8 cellular contexts compared by ENCODE assay signal in genomic region chr18:48007955-48008701, GRCh38.
DNase-seq lines count a peak whose midpoint lies in the region; ATAC-seq and TF ChIP-seq lines count a peak whose summit lies in the region.

No MANE protein-coding gene starts in this region.

- no peaks in the 10 kb centered on the region for H3K36me3 Mint-ChIP-seq in nephron progenitor cell (ENCODE audit: low read depth)

- H3K4me3 Mint-ChIP-seq in nephron progenitor cell = peak overlapping the region; percentile 76

- DNase-seq in ELR (ENCODE audit: low read depth) (peak; percentile 66), HFF-Myc (ENCODE audit: extremely low read depth, low read depth) (no peak), NCI-H510A treated with DMSO at 0.1 percent for 48 hours (lab: John Stamatoyannopoulos, UW) (peak; percentile 40), activated T-cell treated with anti-CD3 and anti-CD28 coated beads for 24 hours (ENCODE audit: low read depth) (peak; percentile 32), fibroblast of gingiva (ENCODE audit: low read depth) (peak; percentile 71), nephron progenitor cell (peak; percentile 87)

- peaks cover 5% of the 10 kb centered on the region for H3K27me3 Mint-ChIP-seq in nephron progenitor cell (ENCODE audit: low read depth, poor library complexity)

- peak overlapping the region; percentile 42 for H3K4me3 ChIP-seq in HFF-Myc (replicated peaks; ENCODE audit: low read depth, low read length)
- peak overlapping the region; percentile 80 for H3K4me3 ChIP-seq in thymus (ENCODE audit: low read length)

- peaks cover 21% of the 10 kb centered on the region for H3K4me1 ChIP-seq in thymus (ENCODE audit: control insufficient read depth, insufficient read depth, low read length)

- no peaks in the 10 kb centered on the region for H3K27me3 ChIP-seq in thymus (ENCODE audit: control insufficient read depth, insufficient read depth)

- H3K36me3 ChIP-seq in thymus (ENCODE audit: control insufficient read depth, insufficient read depth) = no peaks in the 10 kb centered on the region

- ATAC-seq in HG02852 (IDR thresholded peaks at IDR 0.05; ENCODE audit: unreplicated experiment) = no peak

- peak overlapping the region; percentile 65 for H3K27ac ChIP-seq in thymus (ENCODE audit: low read depth)

- peaks cover 54% of the 10 kb centered on the region for H3K4me1 Mint-ChIP-seq in nephron progenitor cell

- TF ChIP-seq CTCF in HFF-Myc (IDR thresholded peaks at IDR 0.05; ENCODE audit: low read depth, low read length, missing control alignments) (peak; percentile 39), nephron progenitor cell (IDR thresholded peaks at IDR 0.05) (peak; percentile 48)

- H3K27ac Mint-ChIP-seq in nephron progenitor cell = no peak overlapping the region

- H3K9me3 Mint-ChIP-seq in nephron progenitor cell = peaks cover 14% of the 10 kb centered on the region

- no peaks in the 10 kb centered on the region for H3K9me3 ChIP-seq in thymus (ENCODE audit: control insufficient read depth)

- WGBS in thymus = 7% methylated on average over 67 of the region's 68 CpGs
